2 cellular contexts compared by ENCODE assay signal in genomic region chr5:113394658-113395057, GRCh38.
TF ChIP-seq lines count a peak whose summit lies in the region.

No MANE protein-coding gene starts in this region.

TF ChIP-seq in SK-N-SH treated with all-trans-retinoic acid at 6 μM for 48 hours, 23 proteins besides CTCF, POLR2A, EP300 and RAD21 (continued from another document):
- no peak for TF ChIP-seq CREB5 (CRISPR knock-in tag; IDR thresholded peaks at IDR 0.05; ENCODE audit: low read depth)
- TF ChIP-seq ZC3H10 (CRISPR knock-in tag; IDR thresholded peaks at IDR 0.05): no peak
- TF ChIP-seq PPARA (CRISPR knock-in tag; IDR thresholded peaks at IDR 0.05; ENCODE audit: borderline replicate concordance): no peak
- TF ChIP-seq ZNF70 (CRISPR knock-in tag; IDR thresholded peaks at IDR 0.05): no peak
- TF ChIP-seq ISL1 (CRISPR knock-in tag; IDR thresholded peaks at IDR 0.05): peak; percentile 67

TF ChIP-seq in SK-N-SH, 30 proteins besides CTCF, POLR2A, EP300 and RAD21 (continued from another document):
- TF ChIP-seq, protein P1, sequence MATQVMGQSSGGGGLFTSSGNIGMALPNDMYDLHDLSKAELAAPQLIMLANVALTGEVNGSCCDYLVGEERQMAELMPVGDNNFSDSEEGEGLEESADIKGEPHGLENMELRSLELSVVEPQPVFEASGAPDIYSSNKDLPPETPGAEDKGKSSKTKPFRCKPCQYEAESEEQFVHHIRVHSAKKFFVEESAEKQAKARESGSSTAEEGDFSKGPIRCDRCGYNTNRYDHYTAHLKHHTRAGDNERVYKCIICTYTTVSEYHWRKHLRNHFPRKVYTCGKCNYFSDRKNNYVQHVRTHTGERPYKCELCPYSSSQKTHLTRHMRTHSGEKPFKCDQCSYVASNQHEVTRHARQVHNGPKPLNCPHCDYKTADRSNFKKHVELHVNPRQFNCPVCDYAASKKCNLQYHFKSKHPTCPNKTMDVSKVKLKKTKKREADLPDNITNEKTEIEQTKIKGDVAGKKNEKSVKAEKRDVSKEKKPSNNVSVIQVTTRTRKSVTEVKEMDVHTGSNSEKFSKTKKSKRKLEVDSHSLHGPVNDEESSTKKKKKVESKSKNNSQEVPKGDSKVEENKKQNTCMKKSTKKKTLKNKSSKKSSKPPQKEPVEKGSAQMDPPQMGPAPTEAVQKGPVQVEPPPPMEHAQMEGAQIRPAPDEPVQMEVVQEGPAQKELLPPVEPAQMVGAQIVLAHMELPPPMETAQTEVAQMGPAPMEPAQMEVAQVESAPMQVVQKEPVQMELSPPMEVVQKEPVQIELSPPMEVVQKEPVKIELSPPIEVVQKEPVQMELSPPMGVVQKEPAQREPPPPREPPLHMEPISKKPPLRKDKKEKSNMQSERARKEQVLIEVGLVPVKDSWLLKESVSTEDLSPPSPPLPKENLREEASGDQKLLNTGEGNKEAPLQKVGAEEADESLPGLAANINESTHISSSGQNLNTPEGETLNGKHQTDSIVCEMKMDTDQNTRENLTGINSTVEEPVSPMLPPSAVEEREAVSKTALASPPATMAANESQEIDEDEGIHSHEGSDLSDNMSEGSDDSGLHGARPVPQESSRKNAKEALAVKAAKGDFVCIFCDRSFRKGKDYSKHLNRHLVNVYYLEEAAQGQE (IDR thresholded peaks at IDR 0.05; ENCODE audit: low read depth, low read length): no peak
- TF ChIP-seq NFIC (IDR thresholded peaks at IDR 0.05; ENCODE audit: borderline replicate concordance) (no peak), FOXM1 (IDR thresholded peaks at IDR 0.05; ENCODE audit: low read depth) (no peak)
- TF ChIP-seq, protein P2, sequence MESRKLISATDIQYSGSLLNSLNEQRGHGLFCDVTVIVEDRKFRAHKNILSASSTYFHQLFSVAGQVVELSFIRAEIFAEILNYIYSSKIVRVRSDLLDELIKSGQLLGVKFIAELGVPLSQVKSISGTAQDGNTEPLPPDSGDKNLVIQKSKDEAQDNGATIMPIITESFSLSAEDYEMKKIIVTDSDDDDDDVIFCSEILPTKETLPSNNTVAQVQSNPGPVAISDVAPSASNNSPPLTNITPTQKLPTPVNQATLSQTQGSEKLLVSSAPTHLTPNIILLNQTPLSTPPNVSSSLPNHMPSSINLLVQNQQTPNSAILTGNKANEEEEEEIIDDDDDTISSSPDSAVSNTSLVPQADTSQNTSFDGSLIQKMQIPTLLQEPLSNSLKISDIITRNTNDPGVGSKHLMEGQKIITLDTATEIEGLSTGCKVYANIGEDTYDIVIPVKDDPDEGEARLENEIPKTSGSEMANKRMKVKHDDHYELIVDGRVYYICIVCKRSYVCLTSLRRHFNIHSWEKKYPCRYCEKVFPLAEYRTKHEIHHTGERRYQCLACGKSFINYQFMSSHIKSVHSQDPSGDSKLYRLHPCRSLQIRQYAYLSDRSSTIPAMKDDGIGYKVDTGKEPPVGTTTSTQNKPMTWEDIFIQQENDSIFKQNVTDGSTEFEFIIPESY (IDR thresholded peaks at IDR 0.05; ENCODE audit: borderline replicate concordance, low read depth): no peak
